Comparison of ENCODE assay signal across 11 cellular contexts in the genomic region with DNA sequence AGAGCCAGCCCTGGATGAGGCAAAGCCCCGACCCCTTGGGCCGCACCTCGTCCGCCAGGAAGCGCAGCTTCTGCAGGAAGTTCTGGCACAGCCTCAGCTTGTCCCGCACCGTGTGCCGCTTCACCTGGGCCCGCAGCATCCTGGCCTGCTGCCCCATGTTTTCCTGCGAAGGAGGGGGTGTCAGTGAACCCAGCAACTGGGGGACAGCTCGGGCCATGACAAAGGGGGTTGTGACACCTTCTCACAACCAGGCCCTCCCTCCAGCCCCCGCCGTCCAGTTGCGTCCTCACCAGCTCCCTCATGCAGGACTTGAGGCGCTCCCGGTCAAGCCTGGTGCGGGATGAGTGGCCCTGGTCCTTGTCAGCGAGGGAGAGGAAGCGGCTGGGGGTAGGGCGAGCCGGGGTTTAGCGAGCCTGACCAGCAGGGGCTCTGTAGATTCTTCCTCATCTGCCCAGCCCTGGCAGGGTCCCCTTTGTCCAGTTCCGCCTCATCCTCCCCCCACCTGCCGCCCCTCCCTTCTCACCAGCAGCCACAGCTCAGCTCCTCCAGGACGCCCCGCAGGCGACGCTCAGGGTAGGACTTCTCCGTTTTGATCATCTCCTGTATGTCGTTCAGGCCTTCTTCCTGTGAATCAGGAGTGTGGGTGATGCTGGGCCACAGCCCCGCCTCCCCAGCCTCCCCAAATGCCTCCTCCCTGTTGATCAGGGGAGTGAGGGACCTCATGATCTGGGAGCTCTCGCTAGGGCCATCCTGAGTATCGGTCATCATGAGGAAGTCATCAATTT. TPM values are rescaled to one million over a fixed set of nuclear protein-coding genes. Genes with fewer than 3 reads are reported as not detected.
DNase-seq lines count a peak whose midpoint lies in the region; ATAC-seq and TF ChIP-seq lines count a peak whose summit lies in the region.
"Had no signal": no experiment of that assay in that cellular context is flagged by ENCODE, and none has a peak within 500 bp of the region (broad histone marks: within the 10 kb centered on the region; RNA-seq: fewer than 3 reads in every experiment).

No MANE protein-coding gene starts in this region.

- H3K36me3 Mint-ChIP-seq in CD4-positive, alpha-beta memory T cell, result no peaks in the 10 kb centered on the region
- H3K36me3 Mint-ChIP-seq in activated naive CD4-positive, alpha-beta T cell treated with anti-CD3 and anti-CD28 coated beads, Interleukin-2, amount 10 ng/mL, durations not matched to agents 7 days and 5 days, result no peaks in the 10 kb centered on the region
- H3K36me3 Mint-ChIP-seq in naive thymus-derived CD8-positive, alpha-beta T cell, result no peaks in the 10 kb centered on the region
- H3K36me3 Mint-ChIP-seq in MCF 10A (ENCODE audit: insufficient read depth, unreplicated experiment), result no peaks in the 10 kb centered on the region

- no peak overlapping the region for H2BK15ac ChIP-seq in IMR-90 (ENCODE audit: low read depth, low read length)

- H2BK5ac ChIP-seq in IMR-90 (ENCODE audit: low read depth, low read length, poor library complexity, severe bottlenecking), result no peak overlapping the region

- peak; percentile 22 for ATAC-seq in IMR-90 (ENCODE audit: low read depth)
- ATAC-seq in naive thymus-derived CD8-positive, alpha-beta T cell, result no peak

- no peaks in the 10 kb centered on the region for H4K20me1 ChIP-seq in IMR-90 (ENCODE audit: insufficient read depth, low read length)

- dilution Hi-C loops in IMR-90 (cut with HindIII; ENCODE audit: low sequenced_read_pairs, unreplicated experiment), result no loop called here

- peaks cover 0 to under 1% of the 10 kb centered on the region in 2 donors for H3K27me3 Mint-ChIP-seq in CD4-positive, alpha-beta memory T cell
- peaks cover 4% of the 10 kb centered on the region for H3K27me3 Mint-ChIP-seq in activated naive CD4-positive, alpha-beta T cell treated with anti-CD3 and anti-CD28 coated beads, Interleukin-2, amount 10 ng/mL, durations not matched to agents 7 days and 5 days
- H3K27me3 Mint-ChIP-seq in naive thymus-derived CD8-positive, alpha-beta T cell, result peaks cover 0 to 4% (median 0%) of the 10 kb centered on the region in 5 donors
- H3K27me3 Mint-ChIP-seq in MCF 10A (ENCODE audit: insufficient read depth, unreplicated experiment), result no peaks in the 10 kb centered on the region

- no peaks in the 10 kb centered on the region for H3K9me3 Mint-ChIP-seq in CD4-positive, alpha-beta memory T cell
- H3K9me3 Mint-ChIP-seq in activated naive CD4-positive, alpha-beta T cell treated with anti-CD3 and anti-CD28 coated beads, Interleukin-2, amount 10 ng/mL, durations not matched to agents 7 days and 5 days, result peaks cover 1% of the 10 kb centered on the region
- no peaks in the 10 kb centered on the region for H3K9me3 Mint-ChIP-seq in naive thymus-derived CD8-positive, alpha-beta T cell
- H3K9me3 Mint-ChIP-seq in MCF 10A (ENCODE audit: unreplicated experiment), result no peaks in the 10 kb centered on the region

- H3K4me2 ChIP-seq in IMR-90 (ENCODE audit: low read depth, low read length), result no peak overlapping the region

- peak overlapping the region; percentile 17 to 73 (median 54) for H3K4me3 Mint-ChIP-seq in CD4-positive, alpha-beta memory T cell
- H3K4me3 Mint-ChIP-seq in activated naive CD4-positive, alpha-beta T cell treated with anti-CD3 and anti-CD28 coated beads, Interleukin-2, amount 10 ng/mL, durations not matched to agents 7 days and 5 days, result peak overlapping the region; percentile 29
- H3K4me3 Mint-ChIP-seq in naive thymus-derived CD8-positive, alpha-beta T cell, result peak overlapping the region in 6 of 10 donors; percentile 19 to 70 (median 36)
- H3K4me3 Mint-ChIP-seq in MCF 10A (ENCODE audit: unreplicated experiment), result no peak overlapping the region

- CTCF ChIA-PET in CD4-positive, alpha-beta memory T cell (lab: Charles Lee; ENCODE audit: partially characterized antibody), result interaction anchor here (1.4 kb wide), 1 partner anchor 25 kb away, joined by 4 read pairs; no protein-coding TSS in a partner anchor
- CTCF ChIA-PET in IMR-90 (lab: Yijun Ruan, JAX), result interaction anchor here (1.2 kb wide), 1 partner anchor 15 kb away, joined by 3 read pairs; no protein-coding TSS in a partner anchor
- CTCF ChIA-PET in activated naive CD4-positive, alpha-beta T cell treated with anti-CD3 and anti-CD28 coated beads, Interleukin-2, amount 10 ng/mL, durations not matched to agents 7 days and 5 days (lab: Charles Lee), result interaction anchor here (1.2 to 2.5 kb wide), 3 partner anchors 8 to 26 kb away, joined by 3 to 11 read pairs (median 5); no protein-coding TSS in a partner anchor
- CTCF ChIA-PET in MCF 10A (lab: Yijun Ruan, JAX), result interaction anchor here (1.7 kb wide), 1 partner anchor 10 kb away, joined by 5 read pairs; no protein-coding TSS in a partner anchor

- intact Hi-C loops in CD4-positive, alpha-beta memory T cell (cut with micrococcal nuclease), result no loop called here
- intact Hi-C loops in IMR-90 (cut with micrococcal nuclease), result no loop called here
- intact Hi-C loops in MCF 10A (cut with micrococcal nuclease), result no loop called here

- WGBS in IMR-90 (ENCODE audit: extremely low coverage in 2 of 2, insufficient read length in 1 of 2), 2 experiments, result no CpG with 5 or more reads among the region's 33 CpGs

- no peak overlapping the region for H3K9ac ChIP-seq in IMR-90 (ENCODE audit: low read depth, low read length)

- POLR2A ChIA-PET in CD4-positive, alpha-beta memory T cell (lab: Charles Lee; ENCODE audit: partially characterized antibody), result no interaction called here
- POLR2A ChIA-PET in IMR-90 (lab: Charles Lee; ENCODE audit: unreplicated experiment), result no interaction called here
- POLR2A ChIA-PET in naive thymus-derived CD8-positive, alpha-beta T cell (lab: Charles Lee), result no interaction called here
- POLR2A ChIA-PET in MCF 10A (lab: Yijun Ruan, JAX), result interaction anchor here (0.6 kb wide), 1 partner anchor 121 kb away, joined by 4 read pairs; no protein-coding TSS in a partner anchor

- H3K4me1 ChIP-seq in CD4-positive, alpha-beta memory T cell (ENCODE audit: insufficient read depth, low read length), result no peaks in the 10 kb centered on the region
- no peaks in the 10 kb centered on the region for H3K4me1 ChIP-seq in IMR-90 (ENCODE audit: control insufficient read depth, insufficient read depth, low read length)

- H3K4me3 ChIP-seq in CD4-positive, alpha-beta memory T cell (ENCODE audit: low read length in 2 of 2), result no peak overlapping the region
- H3K4me3 ChIP-seq in IMR-90 (ENCODE audit: insufficient read depth, low read depth, low read length), result no peak overlapping the region
- H3K4me3 ChIP-seq: suprapubic skin had no signal

- H4K8ac ChIP-seq in IMR-90 (ENCODE audit: low read depth in 2 of 2, low read length in 2 of 2), result no peak overlapping the region

- H3K27me3 ChIP-seq in CD4-positive, alpha-beta memory T cell (ENCODE audit: insufficient read depth, low read length), result no peaks in the 10 kb centered on the region
- H3K27me3 ChIP-seq in IMR-90 (ENCODE audit: control insufficient read depth, insufficient read depth, low read length), result peaks cover 2% of the 10 kb centered on the region; the same call in 1 of the 2 replicates
- H3K27me3 ChIP-seq: suprapubic skin had no signal

- no peaks in the 10 kb centered on the region for H3K9me3 ChIP-seq in CD4-positive, alpha-beta memory T cell (ENCODE audit: control insufficient read depth in 1 of 2, low read length in 2 of 2)
- H3K9me3 ChIP-seq in IMR-90 (ENCODE audit: control insufficient read depth, insufficient read depth, low read length), result no peaks in the 10 kb centered on the region
- H3K9me3 ChIP-seq: suprapubic skin had no signal

- no peak overlapping the region for H2AFZ ChIP-seq in IMR-90 (replicated peaks; ENCODE audit: low read length, poor library complexity)

- no peak overlapping the region for H3K18ac ChIP-seq in IMR-90 (ENCODE audit: low read depth, low read length)

- no peak overlapping the region for H3K56ac ChIP-seq in IMR-90 (ENCODE audit: extremely low read depth, insufficient read depth, low read length)

- H3K27ac Mint-ChIP-seq in CD4-positive, alpha-beta memory T cell, result peak overlapping the region in 2 of 7 donors; percentile 42 to 52
- H3K27ac Mint-ChIP-seq in activated naive CD4-positive, alpha-beta T cell treated with anti-CD3 and anti-CD28 coated beads, Interleukin-2, amount 10 ng/mL, durations not matched to agents 7 days and 5 days, result peak overlapping the region; percentile 61
- peak overlapping the region in 6 of 10 donors; percentile 9 to 76 (median 44) for H3K27ac Mint-ChIP-seq in naive thymus-derived CD8-positive, alpha-beta T cell
- H3K27ac Mint-ChIP-seq in MCF 10A (ENCODE audit: low read depth, unreplicated experiment), result no peak overlapping the region

- H4K5ac ChIP-seq in IMR-90 (ENCODE audit: low read depth, low read length), result no peak overlapping the region

- TF ChIP-seq CTCF in IMR-90 (conservative IDR thresholded peaks at IDR 0.05; ENCODE audit: low read depth, low read length) (no peak), MCF 10A (IDR thresholded peaks at IDR 0.05; ENCODE audit: unreplicated experiment) (no peak)

- H3K14ac ChIP-seq in IMR-90 (replicated peaks; ENCODE audit: low read depth, low read length), result no peak overlapping the region

- no peak overlapping the region for H3K27ac ChIP-seq in CD4-positive, alpha-beta memory T cell (ENCODE audit: low read depth, low read length)
- no peak overlapping the region for H3K27ac ChIP-seq in IMR-90 (ENCODE audit: insufficient read depth, low read length)
- H3K27ac ChIP-seq: suprapubic skin, VCaP had no signal

- in situ Hi-C loops in IMR-90 (cut with MboI; ENCODE audit: low sequenced_read_pairs), result no loop called here

- no peaks in the 10 kb centered on the region for H3K79me1 ChIP-seq in IMR-90 (ENCODE audit: low read depth in 1 of 2, low read length in 2 of 2)

- peak in 1 of 5 donors; percentile 18 for DNase-seq in CD4-positive, alpha-beta memory T cell
- DNase-seq in IMR-90 (no peak), cerebellum (ENCODE audit: low spot score) (no peak), MCF 10A (ENCODE audit: unreplicated experiment) (no peak)
- peak; percentile 31 for DNase-seq in activated naive CD4-positive, alpha-beta T cell treated with anti-CD3 and anti-CD28 coated beads, Interleukin-2, amount 10 ng/mL, durations not matched to agents 7 days and 5 days
- no peak for DNase-seq in naive thymus-derived CD8-positive, alpha-beta T cell
- no peak for DNase-seq in effector CD4-positive, alpha-beta T cell
- DNase-seq: retina had no signal

- BruUV-seq in IMR-90 (replicated peaks; lab: Mats Ljungman, UMichigan), result no TSS peak
- no TSS peak for BruUV-seq in MCF 10A (replicated peaks; lab: Mats Ljungman, UMichigan)

- TF ChIP-seq RAD21 in IMR-90 (IDR thresholded peaks at IDR 0.05; ENCODE audit: low read length), result no peak

- TF ChIP-seq POLR2A in IMR-90 (IDR thresholded peaks at IDR 0.05; ENCODE audit: low read depth, low read length), result no peak

- H3K23ac ChIP-seq in IMR-90 (ENCODE audit: low read depth, low read length), result no peak overlapping the region

- peaks cover 4 to 5% (median 5%) of the 10 kb centered on the region in 4 donors for H3K4me1 Mint-ChIP-seq in CD4-positive, alpha-beta memory T cell
- H3K4me1 Mint-ChIP-seq in activated naive CD4-positive, alpha-beta T cell treated with anti-CD3 and anti-CD28 coated beads, Interleukin-2, amount 10 ng/mL, durations not matched to agents 7 days and 5 days, result peaks cover 5% of the 10 kb centered on the region
- peaks cover 3 to 6% (median 5%) of the 10 kb centered on the region in 4 donors for H3K4me1 Mint-ChIP-seq in naive thymus-derived CD8-positive, alpha-beta T cell
- H3K4me1 Mint-ChIP-seq in MCF 10A (ENCODE audit: insufficient read depth, unreplicated experiment), result peaks cover 8% of the 10 kb centered on the region

- H2BK120ac ChIP-seq in IMR-90 (ENCODE audit: low read depth, low read length), result no peak overlapping the region

- no peak overlapping the region for H2AK5ac ChIP-seq in IMR-90 (ENCODE audit: low read depth, low read length)

- H2BK20ac ChIP-seq in IMR-90 (ENCODE audit: low read depth, low read length), result no peak overlapping the region

- no peak overlapping the region for H3K4ac ChIP-seq in IMR-90 (ENCODE audit: low read depth, low read length)

- H3K36me3 ChIP-seq in CD4-positive, alpha-beta memory T cell (ENCODE audit: insufficient read depth, low read length), result no peaks in the 10 kb centered on the region
- H3K36me3 ChIP-seq in IMR-90 (ENCODE audit: control insufficient read depth, insufficient read depth, low read length), result no peaks in the 10 kb centered on the region
- H3K36me3 ChIP-seq: suprapubic skin had no signal

- no peak overlapping the region for H2AK9ac ChIP-seq in IMR-90 (replicated peaks; ENCODE audit: low read depth, low read length, poor library complexity)

- H4K91ac ChIP-seq in IMR-90 (ENCODE audit: insufficient read depth, low read depth, low read length), result no peak overlapping the region

- H3K9me1 ChIP-seq in IMR-90 (ENCODE audit: insufficient read depth, low read length), result no peaks in the 10 kb centered on the region

RNA-seq across cellular contexts. Expression of gene OTOF, which starts 0.6 kb away (rescaled TPM):
- under 1 TPM; 0.84 to 0.91 TPM for total RNA-seq in CD4-positive, alpha-beta memory T cell
- polyA plus RNA-seq in CD4-positive, alpha-beta memory T cell, result under 1 TPM; 0.55 to 0.82 TPM
- total RNA-seq in IMR-90 (2012; rRNA removed) (not detected in 2 replicates), cerebellum (1.4 TPM), MCF 10A (2022) (not detected in 2 replicates)
- 0.03 TPM in 1 of 2 replicates, not detected in the other for polyA plus RNA-seq in IMR-90 (2012; rRNA removed)
- polyA plus RNA-seq in IMR-90 (2012; cell fraction: cytosol; rRNA removed), result 0.01 and 0.02 TPM in 2 replicates
- 0.05 and 0.16 TPM in 2 replicates for polyA plus RNA-seq in IMR-90 (2012; cell fraction: nucleus; rRNA removed; ENCODE audit: low replicate concordance)
- total RNA-seq in naive thymus-derived CD8-positive, alpha-beta T cell, result under 1 TPM; 0.08 to 0.14 TPM
- under 1 TPM in 2 of 3 donors, not detected in 1; 0.09 to 0.23 TPM for polyA plus RNA-seq in naive thymus-derived CD8-positive, alpha-beta T cell
- total RNA-seq: RPMI7951 had no signal
